20 cellular contexts compared by ENCODE assay signal in the genomic region with DNA sequence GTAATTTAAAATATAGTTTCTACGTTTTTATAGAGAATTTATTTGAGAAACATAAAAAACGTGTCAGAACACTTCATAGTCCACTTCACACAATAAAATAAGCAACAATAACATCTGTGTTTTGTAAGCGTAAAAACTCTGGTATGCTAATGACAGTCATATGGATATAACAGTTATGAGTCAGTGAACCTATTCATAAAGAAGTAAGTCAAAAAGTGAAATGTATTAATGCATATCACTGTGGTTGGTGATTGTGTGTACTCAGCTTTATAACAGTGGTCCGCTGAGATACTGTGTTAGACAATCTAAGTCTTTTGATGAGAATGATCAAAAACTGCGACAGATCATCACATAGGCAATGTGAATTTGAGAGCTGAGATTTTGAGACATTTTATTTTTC.
DNase-seq lines count a peak whose midpoint lies in the region; ATAC-seq and TF ChIP-seq lines count a peak whose summit lies in the region.
"Had no signal": no experiment of that assay in that cellular context is flagged by ENCODE, and none has a peak within 500 bp of the region (broad histone marks: within the 10 kb centered on the region; RNA-seq: fewer than 3 reads in every experiment).

No MANE protein-coding gene starts in this region.

- peak; percentile 73 to 84 for ATAC-seq in activated CD4-positive, CD25-positive, alpha-beta regulatory T cell treated with anti-CD3 and anti-CD28 coated beads, Interleukin-2, amount 50 U/mL, for 24 hours
- peak; percentile 48 for ATAC-seq in GM21390 (IDR thresholded peaks at IDR 0.05; ENCODE audit: unreplicated experiment)
- peak; percentile 60 for ATAC-seq in HG03432 (IDR thresholded peaks at IDR 0.05; ENCODE audit: unreplicated experiment)
- ATAC-seq: T-helper 17 cell had no signal

- H3K27me3 ChIP-seq in colonic mucosa = no peaks in the 10 kb centered on the region
- H3K27me3 ChIP-seq: neutrophil, spleen had no signal

- H3K9ac ChIP-seq in colonic mucosa (ENCODE audit: low read depth in 2 of 2, low read length in 2 of 2) = no peak overlapping the region

- no peaks in the 10 kb centered on the region for H3K9me3 ChIP-seq in colonic mucosa
- H3K9me3 ChIP-seq: neutrophil, spleen had no signal

- no peak overlapping the region for H3K27ac ChIP-seq in colonic mucosa
- H3K27ac ChIP-seq: 22Rv1, neutrophil, spleen had no signal

- no peak for TF ChIP-seq CTCF in colonic mucosa (IDR thresholded peaks at IDR 0.05)

- intact Hi-C loops in colonic mucosa (cut with DNase I) = no loop called here

- no peaks in the 10 kb centered on the region for H3K4me1 ChIP-seq in colonic mucosa
- H3K4me1 ChIP-seq: spleen had no signal

- H3K4me3 ChIP-seq in colonic mucosa = no peak overlapping the region
- H3K4me3 ChIP-seq: spleen had no signal

- H3K36me3 ChIP-seq in colonic mucosa = no peaks in the 10 kb centered on the region
- H3K36me3 ChIP-seq: neutrophil had no signal

- no peak for DNase-seq in activated CD4-positive, CD25-positive, alpha-beta regulatory T cell (lab: John Stamatoyannopoulos, UW)
- DNase-seq in foreskin melanocyte (peak; percentile 81), NCI-H1092 treated with DMSO at 0.1 percent for 48 hours (lab: John Stamatoyannopoulos, UW) (no peak), colonic mucosa (no peak), HCEC 1CT (no peak)
- DNase-seq: activated CD4-positive, alpha-beta T cell treated with anti-CD3 and anti-CD28 coated beads, Interleukin-2, amount 50 U/mL, for 4 hours; activated naive CD4-positive, alpha-beta T cell treated with anti-CD3 and anti-CD28 coated beads, Interleukin-2, amount 50 U/mL, for 16 hours; activated T-cell treated with anti-CD3 and anti-CD28 coated beads, Interleukin-2, amount 50 U/mL, for 1 hour; AML-193; DMS79; mammary epithelial cell; NCI-H2029 treated with DMSO at 0.1 percent for 48 hours; spleen; substantia nigra; T-helper 17 cell had no signal
